17 cellular contexts compared by ENCODE assay signal in the genomic region with DNA sequence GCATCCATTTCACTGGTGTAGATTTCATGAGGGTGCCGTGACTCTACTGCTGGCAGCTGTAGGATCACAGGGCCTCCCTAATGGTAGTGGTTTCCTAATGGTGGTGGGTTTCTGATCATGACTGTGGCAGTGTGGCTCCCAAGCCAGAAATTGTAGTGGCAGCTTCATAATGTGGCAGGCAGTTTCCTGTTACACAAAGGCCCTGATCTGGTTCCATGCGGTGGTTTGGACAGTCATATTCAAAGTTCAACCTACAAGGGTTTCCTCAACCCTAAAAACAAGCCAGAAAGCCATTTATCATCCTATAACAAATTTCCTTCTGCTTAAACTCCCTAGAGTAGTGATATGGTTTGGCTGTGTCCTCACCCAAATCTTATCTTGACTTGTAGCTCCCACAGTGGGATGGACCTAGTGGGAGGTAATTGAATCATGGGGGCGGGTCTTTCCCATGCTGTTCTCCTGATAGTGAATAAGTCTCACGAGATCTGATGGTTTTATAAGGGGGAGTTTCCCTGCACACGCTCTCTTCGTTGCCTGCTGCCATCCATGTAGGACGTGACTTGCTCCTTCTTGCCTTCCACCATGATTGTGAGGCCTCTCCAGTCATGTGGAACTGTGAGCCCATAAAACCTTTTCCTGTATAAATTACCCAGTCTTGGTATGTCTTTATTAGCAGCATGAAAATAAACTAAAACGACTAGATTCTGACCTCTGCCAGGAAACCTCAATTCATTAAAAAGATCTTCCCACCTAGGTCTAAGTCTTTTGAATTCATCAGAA.
DNase-seq lines count a peak whose midpoint lies in the region; ATAC-seq lines count a peak whose summit lies in the region.
"Had no signal": no experiment of that assay in that cellular context is flagged by ENCODE, and none has a peak within 500 bp of the region (broad histone marks: within the 10 kb centered on the region; RNA-seq: fewer than 3 reads in every experiment).

No MANE protein-coding gene starts in this region.

- peak; percentile 28 for ATAC-seq in activated CD4-positive, alpha-beta T cell treated with anti-CD3 and anti-CD28 coated beads for 36 hours
- no peak for ATAC-seq in stimulated activated naive CD8-positive, alpha-beta T cell treated with anti-CD3 and anti-CD28 coated beads, Interleukin-15, Interleukin-2, amounts not matched to agents 100 U/mL and 50 U/mL, for 24 hours
- peak; percentile 35 for ATAC-seq in activated naive CD8-positive, alpha-beta T cell treated with anti-CD3 and anti-CD28 coated beads, Interleukin-2, amount 50 U/mL, for 24 hours
- no peak for ATAC-seq in GM21360 (IDR thresholded peaks at IDR 0.05; ENCODE audit: unreplicated experiment)
- ATAC-seq: Panc1 had no signal

- no peak overlapping the region for H3K4me3 Mint-ChIP-seq in activated CD4-positive, alpha-beta T cell treated with anti-CD3 and anti-CD28 coated beads for 36 hours
- H3K4me3 Mint-ChIP-seq in stimulated activated naive CD8-positive, alpha-beta T cell treated with anti-CD3 and anti-CD28 coated beads, Interleukin-15, Interleukin-2, amounts not matched to agents 100 ng/mL and 50 ng/mL, for 24 hours = no peak overlapping the region
- no peak overlapping the region for H3K4me3 Mint-ChIP-seq in activated naive CD8-positive, alpha-beta T cell treated with anti-CD3 and anti-CD28 coated beads, Interleukin-2, amount 50 U/mL, for 24 hours

- H3K9me3 Mint-ChIP-seq in activated CD4-positive, alpha-beta T cell treated with anti-CD3 and anti-CD28 coated beads for 36 hours (ENCODE audit: low read depth) = peaks cover 5% of the 10 kb centered on the region
- peaks cover 7% of the 10 kb centered on the region for H3K9me3 Mint-ChIP-seq in stimulated activated naive CD8-positive, alpha-beta T cell treated with anti-CD3 and anti-CD28 coated beads, Interleukin-15, Interleukin-2, amounts not matched to agents 100 ng/mL and 50 ng/mL, for 24 hours
- peaks cover 6% of the 10 kb centered on the region for H3K9me3 Mint-ChIP-seq in activated naive CD8-positive, alpha-beta T cell treated with anti-CD3 and anti-CD28 coated beads, Interleukin-2, amount 50 U/mL, for 24 hours
- H3K9me3 Mint-ChIP-seq: CD8-positive, alpha-beta memory T cell had no signal

- intact Hi-C loops in activated CD4-positive, alpha-beta T cell treated with anti-CD3 and anti-CD28 coated beads for 36 hours (cut with DNase I, micrococcal nuclease) = no loop called here

- DNase-seq in activated CD4-positive, alpha-beta T cell treated with anti-CD3 and anti-CD28 coated beads for 36 hours = peak; percentile 43
- no peak for DNase-seq in activated CD4-positive, alpha-beta T cell treated with anti-CD3 and anti-CD28 coated beads, Interleukin-2, amount 50 U/mL, for 48 hours
- no peak for DNase-seq in stimulated activated naive CD8-positive, alpha-beta T cell treated with anti-CD3 and anti-CD28 coated beads, Interleukin-15, Interleukin-2, amounts not matched to agents 100 U/mL and 50 U/mL, for 24 hours
- DNase-seq in activated naive CD8-positive, alpha-beta T cell treated with anti-CD3 and anti-CD28 coated beads, Interleukin-2, amount 50 U/mL, for 24 hours = no peak
- DNase-seq in DMS 273 (lab: John Stamatoyannopoulos, UW; ENCODE audit: unreplicated experiment) (no peak), NCI-H146 treated with DMSO at 0.1 percent for 48 hours (lab: John Stamatoyannopoulos, UW; ENCODE audit: unreplicated experiment) (no peak)
- DNase-seq: CD8-positive, alpha-beta memory T cell; Karpas-422; MM.1S; NCI-H1105; NCI-H1930; NCI-H2171; NCI-H446 treated with DMSO at 0.1 percent for 48 hours; NCI-H82 had no signal

- H3K27me3 Mint-ChIP-seq in activated CD4-positive, alpha-beta T cell treated with anti-CD3 and anti-CD28 coated beads for 36 hours = no peaks in the 10 kb centered on the region
- H3K27me3 Mint-ChIP-seq in stimulated activated naive CD8-positive, alpha-beta T cell treated with anti-CD3 and anti-CD28 coated beads, Interleukin-15, Interleukin-2, amounts not matched to agents 100 ng/mL and 50 ng/mL, for 24 hours = no peaks in the 10 kb centered on the region
- H3K27me3 Mint-ChIP-seq in activated naive CD8-positive, alpha-beta T cell treated with anti-CD3 and anti-CD28 coated beads, Interleukin-2, amount 50 U/mL, for 24 hours = no peaks in the 10 kb centered on the region
- H3K27me3 Mint-ChIP-seq: CD8-positive, alpha-beta memory T cell had no signal

- CTCF ChIA-PET in activated CD4-positive, alpha-beta T cell treated with anti-CD3 and anti-CD28 coated beads for 36 hours (lab: Charles Lee) = interaction anchor here (0.6 kb wide), 1 partner anchor 280 kb away, joined by 3 read pairs; no protein-coding TSS in a partner anchor

- POLR2A ChIA-PET in activated CD4-positive, alpha-beta T cell treated with anti-CD3 and anti-CD28 coated beads for 36 hours (lab: Charles Lee) = no interaction called here

- peak overlapping the region; percentile 32 for H3K27ac Mint-ChIP-seq in activated CD4-positive, alpha-beta T cell treated with anti-CD3 and anti-CD28 coated beads for 36 hours
- H3K27ac Mint-ChIP-seq in stimulated activated naive CD8-positive, alpha-beta T cell treated with anti-CD3 and anti-CD28 coated beads, Interleukin-15, Interleukin-2, amounts not matched to agents 100 ng/mL and 50 ng/mL, for 24 hours = peak overlapping the region; percentile 7
- H3K27ac Mint-ChIP-seq in activated naive CD8-positive, alpha-beta T cell treated with anti-CD3 and anti-CD28 coated beads, Interleukin-2, amount 50 U/mL, for 24 hours = no peak overlapping the region

- peaks cover 25% of the 10 kb centered on the region for H3K4me1 Mint-ChIP-seq in activated CD4-positive, alpha-beta T cell treated with anti-CD3 and anti-CD28 coated beads for 36 hours
- H3K4me1 Mint-ChIP-seq in stimulated activated naive CD8-positive, alpha-beta T cell treated with anti-CD3 and anti-CD28 coated beads, Interleukin-15, Interleukin-2, amounts not matched to agents 100 ng/mL and 50 ng/mL, for 24 hours (ENCODE audit: low read depth) = peaks cover 36% of the 10 kb centered on the region
- H3K4me1 Mint-ChIP-seq in activated naive CD8-positive, alpha-beta T cell treated with anti-CD3 and anti-CD28 coated beads, Interleukin-2, amount 50 U/mL, for 24 hours = peaks cover 27% of the 10 kb centered on the region

- H3K36me3 Mint-ChIP-seq in activated CD4-positive, alpha-beta T cell treated with anti-CD3 and anti-CD28 coated beads for 36 hours (ENCODE audit: low read depth) = peaks cover 2% of the 10 kb centered on the region
- H3K36me3 Mint-ChIP-seq in stimulated activated naive CD8-positive, alpha-beta T cell treated with anti-CD3 and anti-CD28 coated beads, Interleukin-15, Interleukin-2, amounts not matched to agents 100 ng/mL and 50 ng/mL, for 24 hours (ENCODE audit: low read depth) = peaks cover 6% of the 10 kb centered on the region
- H3K36me3 Mint-ChIP-seq in activated naive CD8-positive, alpha-beta T cell treated with anti-CD3 and anti-CD28 coated beads, Interleukin-2, amount 50 U/mL, for 24 hours (ENCODE audit: low read depth) = peaks cover 4% of the 10 kb centered on the region
- H3K36me3 Mint-ChIP-seq: CD8-positive, alpha-beta memory T cell had no signal

Comparison
In these comparisons a context has a peak if more than half of its experiments do, and no peak if none do; other contexts are left out.
1. ATAC-seq: peak in activated CD4-positive, alpha-beta T cell treated with anti-CD3 and anti-CD28 coated beads for 36 hours (single experiment) and activated naive CD8-positive, alpha-beta T cell treated with anti-CD3 and anti-CD28 coated beads, Interleukin-2, amount 50 U/mL, for 24 hours (single experiment); none in stimulated activated naive CD8-positive, alpha-beta T cell treated with anti-CD3 and anti-CD28 coated beads, Interleukin-15, Interleukin-2, amounts not matched to agents 100 U/mL and 50 U/mL, for 24 hours (single experiment) and GM21360 (single experiment).